ENCODE assay signal across 15 cellular contexts in genomic region chr10:60488111-60488669, GRCh38.
DNase-seq lines count a peak whose midpoint lies in the region; ATAC-seq and TF ChIP-seq lines count a peak whose summit lies in the region.
"Had no signal": no experiment of that assay in that cellular context is flagged by ENCODE, and none has a peak within 500 bp of the region (broad histone marks: within the 10 kb centered on the region; RNA-seq: fewer than 3 reads in every experiment).

No MANE protein-coding gene starts in this region.

- no peaks in the 10 kb centered on the region for H3K36me3 Mint-ChIP-seq in WTC11

- intact Hi-C loops in thyroid gland (cut with DNase I) = no loop called here

- no peak for TF ChIP-seq EP300 in suprapubic skin (IDR thresholded peaks at IDR 0.05)

- POLR2A ChIA-PET in HEK293 (lab: Yijun Ruan, JAX) = no interaction called here
- POLR2A ChIA-PET in WTC11 (lab: Charles Lee) = interaction anchor here (0.6 kb wide), 1 partner anchor 34 kb away, joined by 3 read pairs; no protein-coding TSS in a partner anchor

- H3K4me3 Mint-ChIP-seq in WTC11 = no peak overlapping the region
- H3K4me3 Mint-ChIP-seq: CD4-positive, alpha-beta memory T cell had no signal

- no peaks in the 10 kb centered on the region for H3K27me3 Mint-ChIP-seq in WTC11 (ENCODE audit: low read depth)
- H3K27me3 Mint-ChIP-seq: CD4-positive, alpha-beta memory T cell had no signal

- H3K27ac Mint-ChIP-seq in WTC11 = 0 out of 2 replicates have a peak overlapping the region, but pooled peaks have one; percentile 7

- TF ChIP-seq POLR2A in thyroid gland (IDR thresholded peaks at IDR 0.05) = no peak
- TF ChIP-seq POLR2A in suprapubic skin (IDR thresholded peaks at IDR 0.05) = no peak

- H3K27me3 ChIP-seq in thyroid gland = no peaks in the 10 kb centered on the region
- H3K27me3 ChIP-seq in suprapubic skin = no peaks in the 10 kb centered on the region
- H3K27me3 ChIP-seq: BE2C had no signal

- H3K36me3 ChIP-seq in HEK293 (ENCODE audit: control insufficient read depth in 2 of 2, insufficient read depth in 1 of 2, low read length in 2 of 2) (no peaks in the 10 kb centered on the region), thyroid gland (no peaks in the 10 kb centered on the region), suprapubic skin (no peaks in the 10 kb centered on the region)
- H3K36me3 ChIP-seq: BE2C had no signal

- DNase-seq in NCI-H446 treated with DMSO at 0.1 percent for 48 hours (lab: John Stamatoyannopoulos, UW) = peak; percentile 29
- DNase-seq in WTC11 (ENCODE audit: low spot score) = no peak
- no peak for DNase-seq in thyroid gland
- no peak for DNase-seq in suprapubic skin (ENCODE audit: low spot score in 2 of 2)
- DNase-seq in NCI-H1092 (lab: John Stamatoyannopoulos, UW) = no peak
- DNase-seq in islet precursor cell = no peak
- DNase-seq: BE2C; CD4-positive, alpha-beta memory T cell; DMS153; DMS79 treated with DMSO at 0.1 percent for 48 hours; EL; GM23248; H7 had no signal

- H3K9me3 ChIP-seq in HEK293 (ENCODE audit: control insufficient read depth, insufficient read depth, low read depth, low read length) = no peaks in the 10 kb centered on the region
- H3K9me3 ChIP-seq in thyroid gland = no peaks in the 10 kb centered on the region
- no peaks in the 10 kb centered on the region for H3K9me3 ChIP-seq in suprapubic skin
- H3K9me3 ChIP-seq: BE2C had no signal

- H3K4me1 Mint-ChIP-seq in WTC11 = peaks cover 3% of the 10 kb centered on the region

- ATAC-seq in WTC11 = no peak

- no peaks in the 10 kb centered on the region for H3K9me3 Mint-ChIP-seq in WTC11

- H3K4me1 ChIP-seq in HEK293 (ENCODE audit: control insufficient read depth, insufficient read depth, low read length) (no peaks in the 10 kb centered on the region), thyroid gland (peaks cover 8 to 14% of the 10 kb centered on the region in 2 donors), suprapubic skin (peaks cover 8% of the 10 kb centered on the region)

- H3K27ac ChIP-seq in HEK293 (ENCODE audit: extremely low read depth, low read depth, low read length) (no peak overlapping the region), thyroid gland (peak overlapping the region in 2 of 3 donors; percentile 56 to 60), suprapubic skin (no peak overlapping the region)
- H3K27ac ChIP-seq: C4-2B, GM23248 had no signal

- H3K4me3 ChIP-seq in HEK293 (ENCODE audit: low read depth, low read length) (no peak overlapping the region), thyroid gland (replicated peaks in 1 of 3) (no peak overlapping the region), suprapubic skin (no peak overlapping the region)
- H3K4me3 ChIP-seq: GM23248 had no signal

- no peak for TF ChIP-seq CTCF in HEK293 (tag by site-specific recombination; IDR thresholded peaks at IDR 0.05)
- TF ChIP-seq CTCF in WTC11 (IDR thresholded peaks at IDR 0.05) = no peak
- TF ChIP-seq CTCF in thyroid gland (IDR thresholded peaks at IDR 0.05) = no peak
- TF ChIP-seq CTCF in suprapubic skin (IDR thresholded peaks at IDR 0.05) = no peak

- WGBS in thyroid gland, 2 donors = 75 to 83% methylated on average over 1 of the region's 1 CpG
- 46% methylated on average over 1 of the region's 1 CpG for whole genome bisulfite sequencing in suprapubic skin

- CTCF ChIA-PET in HEK293 (lab: Yijun Ruan, JAX) = interaction anchor here (0.6 kb wide), 2 partner anchors 55 to 530 kb away, joined by 3 read pairs; no protein-coding TSS in a partner anchor
- CTCF ChIA-PET in WTC11 (lab: Charles Lee) = no interaction called here

TF ChIP-seq in HEK293, 187 proteins besides CTCF, POLR2A, EP300 and RAD21 (continues in another document):
- TF ChIP-seq FEZF1 (tag by site-specific recombination; IDR thresholded peaks at IDR 0.05) (no peak), GLIS1 (tag by site-specific recombination; IDR thresholded peaks at IDR 0.05) (no peak), ZNF664 (tag by site-specific recombination; IDR thresholded peaks at IDR 0.05) (peak; percentile 85), ZEB2 (tag by site-specific recombination; IDR thresholded peaks at IDR 0.05) (no peak), ZNF138 (tag by site-specific recombination; IDR thresholded peaks at IDR 0.05; ENCODE audit: borderline replicate concordance) (no peak), PRDM10 (tag by site-specific recombination; IDR thresholded peaks at IDR 0.05) (peak; percentile 85), ZNF202 (tag by site-specific recombination; IDR thresholded peaks at IDR 0.05; ENCODE audit: borderline replicate concordance) (no peak), ZNF560 (tag by site-specific recombination; IDR thresholded peaks at IDR 0.05; ENCODE audit: borderline replicate concordance) (no peak), ZNF366 (tag by site-specific recombination; conservative IDR thresholded peaks at IDR 0.05) (no peak), ZNF514 (tag by site-specific recombination; IDR thresholded peaks at IDR 0.05) (no peak), SALL2 (tag by site-specific recombination; IDR thresholded peaks at IDR 0.05; ENCODE audit: borderline replicate concordance) (no peak), ZNF596 (tag by site-specific recombination; IDR thresholded peaks at IDR 0.05) (no peak), ZNF792 (tag by site-specific recombination; IDR thresholded peaks at IDR 0.05) (no peak)

TF ChIP-seq in WTC11, 78 proteins besides CTCF, POLR2A, EP300 and RAD21:
- TF ChIP-seq RORB (CRISPR knock-in tag; IDR thresholded peaks at IDR 0.05) = no peak
- TF ChIP-seq ZNF671 (CRISPR knock-in tag; IDR thresholded peaks at IDR 0.05) = no peak
- no peak for TF ChIP-seq FOXJ3 (CRISPR knock-in tag; IDR thresholded peaks at IDR 0.05; ENCODE audit: borderline replicate concordance)
- TF ChIP-seq EMX1 (CRISPR knock-in tag; IDR thresholded peaks at IDR 0.05) = no peak
TF ChIP-seq in WTC11: peak in this region for 0.

Comparison
In these comparisons a context has a peak if more than half of its experiments do, and no peak if none do; other contexts are left out.
1. H3K27ac ChIP-seq: peak in thyroid gland (2 of 3); none in HEK293 (single experiment) and suprapubic skin (single experiment).